In genomic region chr16:86367291-86368072, GRCh38 we compare ENCODE assay signal across 18 cellular contexts.
"Had no signal": no experiment of that assay in that cellular context is flagged by ENCODE, and none has a peak within 500 bp of the region (broad histone marks: within the 10 kb centered on the region; RNA-seq: fewer than 3 reads in every experiment).

No MANE protein-coding gene starts in this region.

- DNase-seq: activated CD4-positive, alpha-beta T cell treated with anti-CD3 and anti-CD28 coated beads, Interleukin-2, amount 50 U/mL, for 1 hour; activated CD4-positive, CD25-positive, alpha-beta regulatory T cell treated with anti-CD3 and anti-CD28 coated beads, Interleukin-2, amount 50 U/mL, for 72 hours; activated CD8-positive, alpha-beta memory T cell treated with anti-CD3 and anti-CD28 coated beads for 24 hours; activated CD8-positive, alpha-beta memory T cell treated with anti-CD3 and anti-CD28 coated beads, Interleukin-2, amount 50 U/mL, for 48 hours; activated gamma-delta T cell; activated T-cell treated with anti-CD3 and anti-CD28 coated beads, Interleukin-2, amount 50 U/mL, for 72 hours; adrenal gland; mucosa of descending colon; right lobe of liver; spleen; stimulated activated CD4-positive, alpha-beta T cell treated with anti-CD3 and anti-CD28 coated beads, Interleukin-4, amount 100 ng/mL, for 4 hours; T-helper 2 cell; thyroid gland had no signal

- ATAC-seq: activated T-cell treated with anti-CD3 and anti-CD28 coated beads, Interleukin-2, amount 50 U/mL, for 72 hours; mucosa of descending colon; naive thymus-derived CD8-positive, alpha-beta T cell; right lobe of liver; stimulated activated memory B cell treated with anti-CD40 and anti-IgM and Interleukin-4, amounts not matched to agents 10 μg/mL and 1 μg/mL and 100 μg/mL, for 72 hours had no signal

- H3K9me3 ChIP-seq: adrenal gland, breast epithelium, mucosa of descending colon, right lobe of liver, spleen, thyroid gland had no signal

- H3K36me3 ChIP-seq: adrenal gland, breast epithelium, right lobe of liver, spleen, thyroid gland had no signal

- H3K27me3 ChIP-seq: right lobe of liver, thyroid gland had no signal

- H3K4me1 ChIP-seq: adrenal gland, breast epithelium, right lobe of liver, spleen, thyroid gland had no signal

- H3K4me3 ChIP-seq: adrenal gland, breast epithelium, coronary artery, mucosa of descending colon, right lobe of liver, spleen, thyroid gland had no signal

- H3K27ac ChIP-seq: adrenal gland, breast epithelium, coronary artery, right lobe of liver, spleen, thyroid gland, VCaP had no signal
